21 cellular contexts compared by ENCODE assay signal in genomic region chr9:15361737-15362136, GRCh38. TPM values are rescaled to one million over a fixed set of nuclear protein-coding genes. Genes with fewer than 3 reads are reported as not detected.
A peak's percentile ranks its signal among the peaks of the same experiment; 100 is the strongest.
DNase-seq lines count a peak whose midpoint lies in the region; ATAC-seq and TF ChIP-seq lines count a peak whose summit lies in the region.
"Had no signal": no experiment of that assay in that cellular context is flagged by ENCODE, and none has a peak within 500 bp of the region (broad histone marks: within the 10 kb centered on the region; RNA-seq: fewer than 3 reads in every experiment).

No MANE protein-coding gene starts in this region.

- H3K18ac ChIP-seq in IMR-90 (ENCODE audit: low read depth, low read length) (no peak overlapping the region), mesenchymal stem cell (ENCODE audit: low read depth in 1 of 2, low read length in 2 of 2) (no peak overlapping the region)

- no peak overlapping the region for H2AK5ac ChIP-seq in IMR-90 (ENCODE audit: low read depth, low read length)
- no peak overlapping the region for H2AK5ac ChIP-seq in mesenchymal stem cell (ENCODE audit: low read length, severe bottlenecking)

- H2BK12ac ChIP-seq in mesenchymal stem cell (ENCODE audit: low read length in 2 of 2): no peak overlapping the region

- H3K4me1 ChIP-seq in HCT116 (ENCODE audit: control insufficient read depth in 1 of 2, insufficient read depth in 2 of 2, low read length in 2 of 2) (no peaks in the 10 kb centered on the region), IMR-90 (ENCODE audit: control insufficient read depth, insufficient read depth, low read length) (no peaks in the 10 kb centered on the region), mesenchymal stem cell (ENCODE audit: control insufficient read depth, insufficient read depth, low read depth, low read length) (no peaks in the 10 kb centered on the region)
- H3K4me1 ChIP-seq: BE2C had no signal

- H4K20me1 ChIP-seq in HCT116 (ENCODE audit: insufficient read depth) (no peaks in the 10 kb centered on the region), IMR-90 (ENCODE audit: insufficient read depth, low read length) (no peaks in the 10 kb centered on the region)

- no peaks in the 10 kb centered on the region for H3K9me3 ChIP-seq in HCT116 (ENCODE audit: control insufficient read depth in 1 of 2, insufficient read depth in 1 of 2, low read depth in 1 of 2, low read length in 2 of 2)
- H3K9me3 ChIP-seq in IMR-90 (ENCODE audit: control insufficient read depth, insufficient read depth, low read length): no peaks in the 10 kb centered on the region
- H3K9me3 ChIP-seq in mesenchymal stem cell (ENCODE audit: control insufficient read depth, low read length): no peaks in the 10 kb centered on the region
- H3K9me3 ChIP-seq: BE2C had no signal

- H3K9me2 ChIP-seq in HCT116 (ENCODE audit: insufficient read depth): no peaks in the 10 kb centered on the region

- dilution Hi-C loops in IMR-90 (cut with HindIII; ENCODE audit: low sequenced_read_pairs, unreplicated experiment): no loop called here

- no peak for TF ChIP-seq RAD21 in HCT116 (IDR thresholded peaks at IDR 0.05; ENCODE audit: low read depth)
- TF ChIP-seq RAD21 in IMR-90 (IDR thresholded peaks at IDR 0.05; ENCODE audit: low read length): no peak

- H4K5ac ChIP-seq in IMR-90 (ENCODE audit: low read depth, low read length): no peak overlapping the region

- H2BK120ac ChIP-seq in IMR-90 (ENCODE audit: low read depth, low read length): no peak overlapping the region
- no peak overlapping the region for H2BK120ac ChIP-seq in mesenchymal stem cell (ENCODE audit: low read depth, low read length)

- H4K91ac ChIP-seq in IMR-90 (ENCODE audit: insufficient read depth, low read depth, low read length) (no peak overlapping the region), mesenchymal stem cell (ENCODE audit: low read length) (no peak overlapping the region)

- H3K9me1 ChIP-seq in IMR-90 (ENCODE audit: insufficient read depth, low read length): no peaks in the 10 kb centered on the region

- H3K36me3 ChIP-seq in HCT116 (ENCODE audit: control insufficient read depth in 1 of 2, insufficient read depth in 2 of 2, low read length in 2 of 2) (no peaks in the 10 kb centered on the region), IMR-90 (ENCODE audit: control insufficient read depth, insufficient read depth, low read length) (no peaks in the 10 kb centered on the region), mesenchymal stem cell (ENCODE audit: control insufficient read depth in 1 of 2, insufficient read depth in 2 of 2, low read depth in 1 of 2, low read length in 2 of 2) (no peaks in the 10 kb centered on the region)
- H3K36me3 ChIP-seq: BE2C had no signal

- WGBS in IMR-90 (ENCODE audit: extremely low coverage in 2 of 2, insufficient read length in 1 of 2), 2 experiments: no CpG with 5 or more reads among the region's 2 CpGs
- 94% methylated on average over 2 of the region's 2 CpGs for WGBS in mesenchymal stem cell

- RAD21 ChIA-PET in HCT116 (lab: Charles Lee; ENCODE audit: low non-redundant PET in 1 of 2, low total read pairs in 2 of 2, uncharacterized antibody in 2 of 2, unreplicated experiment in 2 of 2): no interaction called here

- H2BK15ac ChIP-seq in IMR-90 (ENCODE audit: low read depth, low read length): no peak overlapping the region
- no peak overlapping the region for H2BK15ac ChIP-seq in mesenchymal stem cell (ENCODE audit: low read depth, poor library complexity, severe bottlenecking)

- H3K14ac ChIP-seq in IMR-90 (replicated peaks; ENCODE audit: low read depth, low read length): no peak overlapping the region
- H3K14ac ChIP-seq in mesenchymal stem cell (ENCODE audit: low read length in 2 of 2): no peak overlapping the region

- TF ChIP-seq POLR2A in HCT116 (IDR thresholded peaks at IDR 0.05; ENCODE audit: borderline replicate concordance, extremely low read depth, insufficient read depth, insufficient read length) (no peak), IMR-90 (IDR thresholded peaks at IDR 0.05; ENCODE audit: low read depth, low read length) (no peak)

- in situ Hi-C loops in IMR-90 (cut with MboI; ENCODE audit: low sequenced_read_pairs): no loop called here

- H3K4me2 ChIP-seq in HCT116 (ENCODE audit: low read length) (no peak overlapping the region), IMR-90 (ENCODE audit: low read depth, low read length) (no peak overlapping the region), mesenchymal stem cell (ENCODE audit: low read length, poor library complexity, severe bottlenecking) (no peak overlapping the region)

- TF ChIP-seq CTCF in HCT116 (IDR thresholded peaks at IDR 0.05 in 2 of 3, conservative IDR thresholded peaks at IDR 0.05 in 1 of 3; ENCODE audit: borderline replicate concordance in 1 of 3, insufficient read depth in 1 of 3, low read depth in 2 of 3, low read length in 2 of 3) (no peak), IMR-90 (conservative IDR thresholded peaks at IDR 0.05; ENCODE audit: low read depth, low read length) (no peak), epithelial cell of esophagus (IDR thresholded peaks at IDR 0.05; ENCODE audit: insufficient read depth, low read depth, low read length, missing control alignments) (no peak)

- CTCF ChIA-PET in HCT116 (lab: Charles Lee) (no interaction called here), IMR-90 (lab: Yijun Ruan, JAX) (interaction anchor here (0.6 kb wide), 1 partner anchor 1732 kb away, joined by 4 read pairs; no protein-coding TSS in a partner anchor), HEK293T (lab: Yijun Ruan, JAX) (no interaction called here)

- H3K4ac ChIP-seq in IMR-90 (ENCODE audit: low read depth, low read length) (no peak overlapping the region), mesenchymal stem cell (ENCODE audit: low read depth in 1 of 2, low read length in 2 of 2) (no peak overlapping the region)

- no peak overlapping the region for H2AK9ac ChIP-seq in IMR-90 (replicated peaks; ENCODE audit: low read depth, low read length, poor library complexity)

- H3K27me3 ChIP-seq in HCT116 (ENCODE audit: insufficient read depth, low read length) (no peaks in the 10 kb centered on the region), IMR-90 (ENCODE audit: control insufficient read depth, insufficient read depth, low read length) (no peaks in the 10 kb centered on the region), mesenchymal stem cell (ENCODE audit: control insufficient read depth in 1 of 2, insufficient read depth in 1 of 2, low read length in 2 of 2) (no peaks in the 10 kb centered on the region)
- H3K27me3 ChIP-seq: BE2C had no signal

- peak overlapping the region; percentile 45 for H2AFZ ChIP-seq in HCT116 (ENCODE audit: low read depth, low read length, poor library complexity, severe bottlenecking)
- no peak overlapping the region for H2AFZ ChIP-seq in IMR-90 (replicated peaks; ENCODE audit: low read length, poor library complexity)
- no peak overlapping the region for H2AFZ ChIP-seq in mesenchymal stem cell (ENCODE audit: low read depth, low read length)

- H3K4me3 ChIP-seq in HCT116 (replicated peaks in 1 of 2; ENCODE audit: low read depth in 1 of 2, low read length in 2 of 2) (no peak overlapping the region), IMR-90 (ENCODE audit: insufficient read depth, low read depth, low read length) (no peak overlapping the region), epithelial cell of esophagus (ENCODE audit: low read length) (no peak overlapping the region), mesenchymal stem cell (ENCODE audit: insufficient read depth in 1 of 2, low read depth in 1 of 2, low read length in 2 of 2) (no peak overlapping the region)
- H3K4me3 ChIP-seq: GM12878 had no signal

- no peak overlapping the region for H3K23ac ChIP-seq in IMR-90 (ENCODE audit: low read depth, low read length)
- H3K23ac ChIP-seq in mesenchymal stem cell (ENCODE audit: low read length in 2 of 2): no peak overlapping the region

- intact Hi-C loops in HCT116 (cut with micrococcal nuclease): no loop called here
- intact Hi-C loops in IMR-90 (cut with micrococcal nuclease): no loop called here
- intact Hi-C loops in left ventricle myocardium superior (cut with micrococcal nuclease): no loop called here

- H3K27ac ChIP-seq in HCT116 (ENCODE audit: low read depth, low read length) (no peak overlapping the region), IMR-90 (ENCODE audit: insufficient read depth, low read length) (no peak overlapping the region), mesenchymal stem cell (ENCODE audit: low read length, poor library complexity, severe bottlenecking) (no peak overlapping the region)

- POLR2A ChIA-PET in HCT116 (lab: Charles Lee): no interaction called here
- POLR2A ChIA-PET in IMR-90 (lab: Charles Lee; ENCODE audit: unreplicated experiment): no interaction called here
- POLR2A ChIA-PET in HEK293T (lab: Yijun Ruan, JAX): no interaction called here

- BruUV-seq in HCT116 (replicated peaks; lab: Mats Ljungman, UMichigan) (no TSS peak), IMR-90 (replicated peaks; lab: Mats Ljungman, UMichigan) (no TSS peak)

- H3K79me1 ChIP-seq in IMR-90 (ENCODE audit: low read depth in 1 of 2, low read length in 2 of 2) (no peaks in the 10 kb centered on the region), mesenchymal stem cell (replicated peaks; ENCODE audit: low read length, poor library complexity, severe bottlenecking) (no peaks in the 10 kb centered on the region)

- H3K56ac ChIP-seq in IMR-90 (ENCODE audit: extremely low read depth, insufficient read depth, low read length): no peak overlapping the region

- no peak overlapping the region for H4K8ac ChIP-seq in IMR-90 (ENCODE audit: low read depth in 2 of 2, low read length in 2 of 2)
- H4K8ac ChIP-seq in mesenchymal stem cell (ENCODE audit: low read length): peak overlapping the region; percentile 23

- H2BK20ac ChIP-seq in IMR-90 (ENCODE audit: low read depth, low read length): no peak overlapping the region

- H3K79me2 ChIP-seq in HCT116 (ENCODE audit: insufficient read depth, low read length): no peaks in the 10 kb centered on the region

- DNase-seq in HCT116 (ENCODE audit: low read depth, low spot score) (no peak), IMR-90 (no peak), epithelial cell of esophagus (ENCODE audit: low read depth) (peak; percentile 8), mesenchymal stem cell (no peak), left ventricle myocardium superior (no peak), NCI-H2107 treated with DMSO at 0.1 percent for 48 hours (lab: John Stamatoyannopoulos, UW; ENCODE audit: unreplicated experiment) (no peak), HEK293T (ENCODE audit: extremely low spot score) (no peak)
- DNase-seq: ACHN; BE2C; C1 segment of cervical spinal cord; CD4-positive, CD25-positive, alpha-beta regulatory T cell; CD8-positive, alpha-beta memory T cell; COR-L47; DMS153; DND-41; EL; GOT3; H7; KG1 had no signal

- H2BK5ac ChIP-seq in IMR-90 (ENCODE audit: low read depth, low read length, poor library complexity, severe bottlenecking) (no peak overlapping the region), mesenchymal stem cell (ENCODE audit: low read depth, low read length, poor library complexity, severe bottlenecking) (no peak overlapping the region)

- H3K9ac ChIP-seq in HCT116 (ENCODE audit: low read length) (no peak overlapping the region), IMR-90 (ENCODE audit: low read depth, low read length) (no peak overlapping the region), mesenchymal stem cell (ENCODE audit: low read length) (no peak overlapping the region)

- ATAC-seq in HCT116 (no peak), IMR-90 (ENCODE audit: low read depth) (no peak), HG02763 (IDR thresholded peaks at IDR 0.05; ENCODE audit: unreplicated experiment) (no peak), left ventricle myocardium superior (no peak)
- ATAC-seq: GM12878 had no signal

RNA-seq across cellular contexts. Expression of gene TTC39B, which starts 54.7 kb away (rescaled TPM):
- total RNA-seq in HCT116 (2021; ENCODE audit: unreplicated experiment) (7.4 TPM), IMR-90 (2012; rRNA removed) (9.7 and 12.2 TPM in 2 replicates), left ventricle myocardium superior (1.4 TPM)
- 2.0 and 3.4 TPM in 2 replicates for polyA plus RNA-seq in HCT116 (2012)
- polyA plus RNA-seq in IMR-90 (2012; rRNA removed): 1.8 and 2.5 TPM in 2 replicates
- 0.30 and 0.68 TPM in 2 replicates for polyA plus RNA-seq in IMR-90 (2012; cell fraction: cytosol; rRNA removed)
- 1.3 and 8.3 TPM in 2 replicates for polyA plus RNA-seq in IMR-90 (2012; cell fraction: nucleus; rRNA removed; ENCODE audit: low replicate concordance)
- 7.9 TPM for polyA plus RNA-seq in mesenchymal stem cell (2013, experiment 1 of 2)
- polyA plus RNA-seq in mesenchymal stem cell (2013, experiment 2 of 2): 7.9 TPM
